In genomic region chrX:111372065-111372464, GRCh38 we compare ENCODE assay signal across 18 cellular contexts. TPM values are rescaled to one million over a fixed set of nuclear protein-coding genes. Genes with fewer than 3 reads are reported as not detected.
"Had no signal": no experiment of that assay in that cellular context is flagged by ENCODE, and none has a peak within 500 bp of the region (broad histone marks: within the 10 kb centered on the region; RNA-seq: fewer than 3 reads in every experiment).

No MANE protein-coding gene starts in this region.

- H3K4me3 ChIP-seq: esophagus squamous epithelium, right lobe of liver, smooth muscle cell, transverse colon had no signal

- DNase-seq: activated CD4-positive, CD25-positive, alpha-beta regulatory T cell treated with anti-CD3 and anti-CD28 coated beads, Interleukin-2, amount 50 U/mL, for 72 hours; activated naive CD8-positive, alpha-beta T cell treated with anti-CD3 and anti-CD28 coated beads for 36 hours; cortex of kidney; effector CD4-positive, alpha-beta T cell; esophagus squamous epithelium; mesenchymal stem cell; naive thymus-derived CD8-positive, alpha-beta T cell; posterior cingulate gyrus; right lobe of liver; stimulated activated naive CD8-positive, alpha-beta T cell treated with anti-CD3 and anti-CD28 coated beads, Interleukin-15, Interleukin-2, amounts not matched to agents 100 U/mL and 50 U/mL, for 24 hours; T1000; transverse colon had no signal

- H3K4me1 ChIP-seq: esophagus squamous epithelium, right lobe of liver, transverse colon had no signal

- ATAC-seq: naive thymus-derived CD8-positive, alpha-beta T cell; right lobe of liver; stimulated activated naive CD8-positive, alpha-beta T cell treated with anti-CD3 and anti-CD28 coated beads, Interleukin-15, Interleukin-2, amounts not matched to agents 100 U/mL and 50 U/mL, for 24 hours had no signal

- H3K27me3 ChIP-seq: esophagus squamous epithelium, right lobe of liver, transverse colon had no signal

- H3K9me3 ChIP-seq: esophagus squamous epithelium, right lobe of liver, transverse colon had no signal

- H3K27ac ChIP-seq: esophagus squamous epithelium, right lobe of liver, transverse colon had no signal

- H3K36me3 ChIP-seq: esophagus squamous epithelium, right lobe of liver, transverse colon had no signal

- H3K4me2 ChIP-seq: smooth muscle cell had no signal

RNA-seq across cellular contexts. Expression of gene DCX, which starts 39.9 kb away (rescaled TPM):
- total RNA-seq: activated CD8-positive, alpha-beta memory T cell treated with anti-CD3 and anti-CD28 coated beads for 36 hours; activated naive CD8-positive, alpha-beta T cell treated with anti-CD3 and anti-CD28 coated beads for 36 hours; activated T-helper 1 cell treated with anti-CD3 and anti-CD28 coated beads, Interleukin-12 subunit alpha, Interleukin-12 subunit beta, Interleukin-2, Interleukin-4 antibody, amounts not matched to agents 30 ng/mL and 10 ng/mL and 1 ng/mL, durations not matched to agents 14 hours and 24 hours and 36 hours; endothelial cell of umbilical vein; fibroblast of villous mesenchyme; liver; naive thymus-derived CD8-positive, alpha-beta T cell; transverse colon had no signal
- polyA plus RNA-seq: endothelial cell of umbilical vein; naive thymus-derived CD8-positive, alpha-beta T cell; smooth muscle cell had no signal
